ENCODE assay signal across 8 cellular contexts in the genomic region with DNA sequence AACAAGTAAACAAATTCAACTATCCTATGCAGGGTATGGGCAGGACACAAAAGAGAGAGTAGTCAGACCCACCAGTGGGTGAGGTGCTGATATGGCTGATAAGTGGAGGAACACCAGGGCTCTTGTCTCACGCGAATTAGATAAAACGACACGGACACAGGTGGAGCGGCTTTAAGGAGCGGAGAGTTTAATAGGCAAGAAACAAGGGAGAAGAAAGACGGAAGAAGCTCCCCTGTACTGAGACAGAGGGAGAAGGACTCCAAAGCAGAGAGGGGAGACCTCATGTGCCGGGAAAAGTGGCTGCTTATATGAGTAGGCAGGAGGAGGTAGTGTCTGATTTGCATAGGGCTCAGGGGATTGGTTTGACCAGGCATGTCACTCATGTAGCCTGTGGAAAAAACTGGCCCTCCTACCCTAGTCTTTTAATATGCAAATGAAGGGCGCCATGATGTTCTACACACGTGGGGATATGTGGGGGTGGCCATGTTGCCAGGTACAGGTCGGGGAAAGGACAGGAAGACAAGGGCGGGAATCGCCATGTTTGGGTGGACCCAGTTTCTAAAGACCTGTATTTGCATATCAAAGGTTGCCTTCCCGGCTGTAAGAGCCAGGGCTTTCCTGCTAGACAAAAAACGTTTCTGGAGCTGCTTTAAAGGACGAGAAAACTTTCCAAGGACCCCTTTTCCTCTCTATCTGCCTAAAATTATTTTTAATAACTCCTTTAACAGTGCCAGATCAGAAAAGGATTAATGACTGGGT. TPM values are rescaled to one million over a fixed set of nuclear protein-coding genes. Genes with fewer than 3 reads are reported as not detected.
DNase-seq lines count a peak whose midpoint lies in the region; ATAC-seq and TF ChIP-seq lines count a peak whose summit lies in the region.

No MANE protein-coding gene starts in this region.

- no peak overlapping the region for H3K27ac ChIP-seq in neural cell (ENCODE audit: low read length)

- H3K9ac ChIP-seq in neural cell (ENCODE audit: low read length): no peak overlapping the region

- H3F3A ChIP-seq in neural cell (ENCODE audit: insufficient read depth, low read length, poor library complexity, severe bottlenecking): peaks cover 3% of the 10 kb centered on the region

- H3K4me3 Mint-ChIP-seq in stimulated activated naive CD8-positive, alpha-beta T cell treated with anti-CD3 and anti-CD28 coated beads, Interleukin-15, Interleukin-2, amounts not matched to agents 100 ng/mL and 50 ng/mL, for 24 hours: peak overlapping the region; percentile 86

- peak overlapping the region; percentile 31 for H2AFZ ChIP-seq in neural cell (ENCODE audit: low read depth, low read length)

- DNase-seq in ACHN (peak; percentile 53), NOMO-1 (lab: John Stamatoyannopoulos, UW; ENCODE audit: unreplicated experiment in 2 of 2) (peak; percentile 41 to 73), fibroblast of the aortic adventitia (ENCODE audit: low read depth) (peak; percentile 28)
- DNase-seq in activated T-helper 1 cell treated with anti-CD3 and anti-CD28 coated beads, Interleukin-2, amount 50 U/mL, for 16 hours (ENCODE audit: low read depth in 1 of 2, low spot score in 1 of 2): peak; percentile 46 to 65

- H3K9me3 ChIP-seq in neural cell (ENCODE audit: low read length): no peaks in the 10 kb centered on the region

- in situ Hi-C loops in ACHN (cut with HindIII; ENCODE audit: low pct_ligation_motif_present, low pct_unique_long_range_greater_than_20kb, low sequenced_read_pairs): no loop called here

- H3K27me3 ChIP-seq in neural cell (ENCODE audit: insufficient read depth, low read depth, low read length): no peaks in the 10 kb centered on the region

- peak; percentile 80 for ATAC-seq in HG03439 (IDR thresholded peaks at IDR 0.05; ENCODE audit: unreplicated experiment)

- peak overlapping the region; percentile 33 for H3K4me3 ChIP-seq in fibroblast of the aortic adventitia (ENCODE audit: low read depth, low read length)
- H3K4me3 ChIP-seq in neural cell (ENCODE audit: low read length): peak overlapping the region; percentile 53

- H3K79me2 ChIP-seq in neural cell (replicated peaks; ENCODE audit: insufficient read depth, low read length): no peaks in the 10 kb centered on the region

- H4K20me1 ChIP-seq in neural cell (ENCODE audit: insufficient read depth): no peaks in the 10 kb centered on the region

- no peak for TF ChIP-seq CTCF in fibroblast of the aortic adventitia (IDR thresholded peaks at IDR 0.05; ENCODE audit: insufficient read depth, low read length)
- no peak for TF ChIP-seq CTCF in neural cell (IDR thresholded peaks at IDR 0.05; ENCODE audit: poor library complexity, severe bottlenecking)

- H3K36me3 ChIP-seq in neural cell (ENCODE audit: insufficient read depth, low read length): no peaks in the 10 kb centered on the region

- H3K9me3 Mint-ChIP-seq in stimulated activated naive CD8-positive, alpha-beta T cell treated with anti-CD3 and anti-CD28 coated beads, Interleukin-15, Interleukin-2, amounts not matched to agents 100 ng/mL and 50 ng/mL, for 24 hours: no peaks in the 10 kb centered on the region

- no peak for TF ChIP-seq EP300 in neural cell (conservative IDR thresholded peaks at IDR 0.05; ENCODE audit: poor library complexity, severe bottlenecking)

- no peaks in the 10 kb centered on the region for H3K27me3 Mint-ChIP-seq in stimulated activated naive CD8-positive, alpha-beta T cell treated with anti-CD3 and anti-CD28 coated beads, Interleukin-15, Interleukin-2, amounts not matched to agents 100 ng/mL and 50 ng/mL, for 24 hours

- H3K4me1 Mint-ChIP-seq in stimulated activated naive CD8-positive, alpha-beta T cell treated with anti-CD3 and anti-CD28 coated beads, Interleukin-15, Interleukin-2, amounts not matched to agents 100 ng/mL and 50 ng/mL, for 24 hours (ENCODE audit: low read depth): peaks cover 25% of the 10 kb centered on the region

- no peaks in the 10 kb centered on the region for H3K9me2 ChIP-seq in neural cell (ENCODE audit: insufficient read depth, low read length)

- TF ChIP-seq POLR2A in GM19193 (IDR thresholded peaks at IDR 0.05; ENCODE audit: extremely low read depth, insufficient read depth, insufficient read length): peak; percentile 64

- no peak for TF ChIP-seq RAD21 in neural cell (conservative IDR thresholded peaks at IDR 0.05)

- H3K4me2 ChIP-seq in neural cell (ENCODE audit: low read length): no peak overlapping the region

- H3K27ac Mint-ChIP-seq in stimulated activated naive CD8-positive, alpha-beta T cell treated with anti-CD3 and anti-CD28 coated beads, Interleukin-15, Interleukin-2, amounts not matched to agents 100 ng/mL and 50 ng/mL, for 24 hours: peak overlapping the region; percentile 97

- H3K36me3 Mint-ChIP-seq in stimulated activated naive CD8-positive, alpha-beta T cell treated with anti-CD3 and anti-CD28 coated beads, Interleukin-15, Interleukin-2, amounts not matched to agents 100 ng/mL and 50 ng/mL, for 24 hours (ENCODE audit: low read depth): no peaks in the 10 kb centered on the region

TF ChIP-seq in neural cell, 6 proteins besides CTCF, POLR2A, EP300 and RAD21:
- no peak for TF ChIP-seq SMC3 (conservative IDR thresholded peaks at IDR 0.05; ENCODE audit: poor library complexity)
- peak; percentile 68 for TF ChIP-seq MXI1 (conservative IDR thresholded peaks at IDR 0.05; ENCODE audit: poor library complexity, severe bottlenecking)

RNA-seq across cellular contexts. Expression of a gene that starts 28.8 kb away (rescaled TPM):
- total RNA-seq in fibroblast of the aortic adventitia (ENCODE audit: low replicate concordance): not detected in 2 replicates
- polyA plus RNA-seq in neural cell: not detected in 2 replicates
- not detected in 2 replicates for polyA minus RNA-seq in neural cell

RNA-seq across cellular contexts. Expression of a gene that starts 39.4 kb away (rescaled TPM):
- 458 and 913 TPM in 2 replicates for total RNA-seq in fibroblast of the aortic adventitia (ENCODE audit: low replicate concordance)
- polyA plus RNA-seq in neural cell: 1,176 and 1,189 TPM in 2 replicates
- polyA minus RNA-seq in neural cell: 758 and 866 TPM in 2 replicates
